In the genomic region with DNA sequence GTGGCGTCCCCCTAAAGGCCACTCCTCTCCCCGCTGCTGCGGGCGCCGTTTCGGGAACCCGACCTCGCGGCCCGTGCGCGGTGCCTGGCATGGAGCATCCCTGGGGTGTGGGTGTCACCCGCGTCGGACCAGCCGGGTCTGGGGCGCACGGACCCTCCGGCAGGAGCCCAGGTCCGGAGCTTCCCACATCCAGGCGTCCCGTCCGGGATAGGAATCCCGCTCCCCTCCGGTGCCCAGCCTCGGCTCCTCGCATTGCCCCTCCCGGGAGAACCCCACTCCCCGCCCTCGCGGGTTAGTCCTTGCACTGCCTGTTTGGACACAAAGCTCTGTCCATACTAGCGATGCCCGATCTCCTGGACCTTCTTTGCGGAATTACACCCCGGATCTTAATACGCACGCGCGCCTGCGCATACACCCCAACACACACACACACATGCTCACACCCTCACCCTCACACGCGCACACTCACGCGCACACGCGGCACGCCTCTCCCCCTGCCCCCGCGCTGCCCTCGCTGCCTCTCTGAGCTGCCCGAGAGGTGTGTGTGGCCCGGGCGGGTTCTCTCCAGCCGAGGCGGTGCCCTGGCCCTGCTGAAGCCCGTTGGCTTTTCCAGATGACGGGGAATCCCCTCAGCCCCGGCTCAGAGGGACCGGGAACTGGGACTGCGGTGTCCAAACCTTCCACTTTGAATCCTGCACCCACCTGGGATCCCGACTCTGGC, we compare ENCODE assay signal across 8 cellular contexts. TPM values are rescaled to one million over a fixed set of nuclear protein-coding genes. Genes with fewer than 3 reads are reported as not detected.
DNase-seq lines count a peak whose midpoint lies in the region; ATAC-seq and TF ChIP-seq lines count a peak whose summit lies in the region.

No MANE protein-coding gene starts in this region.

- no peaks in the 10 kb centered on the region for H3K36me3 Mint-ChIP-seq in activated naive CD8-positive, alpha-beta T cell treated with anti-CD3 and anti-CD28 coated beads, Interleukin-2, amount 10 ng/mL, durations not matched to agents 7 days and 5 days

- H3K4me1 ChIP-seq in osteoblast (ENCODE audit: insufficient read depth, low read length): peaks cover 7% of the 10 kb centered on the region
- H3K4me1 ChIP-seq in aorta (ENCODE audit: control insufficient read depth in 1 of 2, insufficient read depth in 2 of 2, low read length in 2 of 2): peaks cover 0 to 3% of the 10 kb centered on the region in 2 donors

- POLR2A ChIA-PET in activated naive CD8-positive, alpha-beta T cell treated with anti-CD3 and anti-CD28 coated beads, Interleukin-2, amount 10 ng/mL, durations not matched to agents 7 days and 5 days (lab: Charles Lee): interaction anchor here (1.2 to 1.4 kb wide), 2 partner anchors 13 to 22 kb away, joined by 3 to 4 read pairs; no protein-coding TSS in a partner anchor

- H3K4me2 ChIP-seq in osteoblast (ENCODE audit: insufficient read depth, low read length): peak overlapping the region; percentile 85

- H3K9me3 Mint-ChIP-seq in activated naive CD8-positive, alpha-beta T cell treated with anti-CD3 and anti-CD28 coated beads, Interleukin-2, amount 10 ng/mL, durations not matched to agents 7 days and 5 days: no peaks in the 10 kb centered on the region

- H3K36me3 ChIP-seq in osteoblast (ENCODE audit: insufficient read depth, low read length) (no peaks in the 10 kb centered on the region), aorta (ENCODE audit: control insufficient read depth in 1 of 2, insufficient read depth in 2 of 2, low read length in 1 of 2) (no peaks in the 10 kb centered on the region)

- WGBS in aorta, 2 donors: 0 to 1% methylated on average over 45 to 61 of the region's 61 CpGs

- H3K4me3 ChIP-seq in osteoblast (ENCODE audit: insufficient read depth, low read length) (peak overlapping the region; percentile 86), aorta (ENCODE audit: low read length in 2 of 2) (peak overlapping the region; percentile 92 to 97)

- intact Hi-C loops in head of caudate nucleus (cut with DNase I) (loop anchor here (10.0 kb wide), 2 partner anchors 111 to 149 kb away; partner anchors contain the start of genes FKBP14, PLEKHA8 and ZNRF2), aorta (cut with DNase I) (loop anchor here (5.0 kb wide), 2 partner anchors 68 to 108 kb away; partner anchors contain the start of genes FKBP14 (in 1 of the 2) and PLEKHA8 (in 1 of the 2))

- H3K27me3 Mint-ChIP-seq in activated naive CD8-positive, alpha-beta T cell treated with anti-CD3 and anti-CD28 coated beads, Interleukin-2, amount 10 ng/mL, durations not matched to agents 7 days and 5 days: peaks cover 34% of the 10 kb centered on the region

- H3K4me3 Mint-ChIP-seq in activated naive CD8-positive, alpha-beta T cell treated with anti-CD3 and anti-CD28 coated beads, Interleukin-2, amount 10 ng/mL, durations not matched to agents 7 days and 5 days: peak overlapping the region; percentile 85

- DNase-seq in C1 segment of cervical spinal cord (lab: John Stamatoyannopoulos, UW): peak in 13 of 14 donors; percentile 13 to 81 (median 55)
- DNase-seq in SK-MEL-5 (ENCODE audit: low read depth, low spot score): peak; percentile 66
- DNase-seq in activated naive CD8-positive, alpha-beta T cell treated with anti-CD3 and anti-CD28 coated beads, Interleukin-2, amount 10 ng/mL, durations not matched to agents 7 days and 5 days: peak; percentile 59
- DNase-seq in head of caudate nucleus: peak; percentile 64 to 90 (median 80)
- DNase-seq in osteoblast (ENCODE audit: insufficient read length, low spot score, missing footprints): peak; percentile 95
- DNase-seq in aorta: peak; percentile 80 to 88

- peak overlapping the region; percentile 88 for H2AFZ ChIP-seq in osteoblast (ENCODE audit: low read length)

- in situ Hi-C loops in SK-MEL-5 (cut with HindIII; ENCODE audit: low pct_unique_long_range_greater_than_20kb, low sequenced_read_pairs): no loop called here

- H3K27me3 ChIP-seq in osteoblast (ENCODE audit: insufficient read depth, low read length): peaks cover 2% of the 10 kb centered on the region
- H3K27me3 ChIP-seq in aorta (ENCODE audit: control insufficient read depth in 1 of 2, insufficient read depth in 2 of 2, low read length in 1 of 2): no peaks in the 10 kb centered on the region

- H3K9me3 ChIP-seq in osteoblast (ENCODE audit: low read depth, low read length) (no peaks in the 10 kb centered on the region), aorta (ENCODE audit: control insufficient read depth, low read length) (no peaks in the 10 kb centered on the region)

- ATAC-seq in GM19372 (IDR thresholded peaks at IDR 0.05; ENCODE audit: low read depth, unreplicated experiment) (peak; percentile 30), HG03520 (IDR thresholded peaks at IDR 0.05; ENCODE audit: unreplicated experiment) (peak; percentile 12), aorta (ENCODE audit: low FRiP score) (peak; percentile 79)
- ATAC-seq in activated naive CD8-positive, alpha-beta T cell treated with anti-CD3 and anti-CD28 coated beads, Interleukin-2, amount 10 ng/mL, durations not matched to agents 7 days and 5 days (ENCODE audit: low read depth): peak; percentile 25

- H3K27ac ChIP-seq in osteoblast (ENCODE audit: low read depth, low read length) (peak overlapping the region; percentile 50), aorta (ENCODE audit: low read depth in 1 of 2, low read length in 2 of 2) (peak overlapping the region; percentile 86 to 91)

- H4K20me1 ChIP-seq in osteoblast (ENCODE audit: insufficient read depth, low read length): peaks cover 3% of the 10 kb centered on the region

- H3K79me2 ChIP-seq in osteoblast (ENCODE audit: insufficient read depth, low read length): peaks cover 23% of the 10 kb centered on the region

- peak overlapping the region; percentile 72 for H3K27ac Mint-ChIP-seq in activated naive CD8-positive, alpha-beta T cell treated with anti-CD3 and anti-CD28 coated beads, Interleukin-2, amount 10 ng/mL, durations not matched to agents 7 days and 5 days

- TF ChIP-seq CTCF in osteoblast (IDR thresholded peaks at IDR 0.05; ENCODE audit: extremely low read depth, low read depth, low read length): no peak

- H3K4me1 Mint-ChIP-seq in activated naive CD8-positive, alpha-beta T cell treated with anti-CD3 and anti-CD28 coated beads, Interleukin-2, amount 10 ng/mL, durations not matched to agents 7 days and 5 days: peaks cover 7% of the 10 kb centered on the region

RNA-seq across cellular contexts. Expression of gene MTURN, which starts 0.9 kb away (rescaled TPM):
- total RNA-seq in SK-MEL-5 (2014; rRNA removed; shearing (Covaris generic)): 99.2 and 112 TPM in 2 replicates
- 57.1 and 60.0 TPM in 2 replicates for polyA plus RNA-seq in SK-MEL-5 (2015; cell fraction: cytosol; rRNA removed)
- 122 and 125 TPM in 2 replicates for polyA plus RNA-seq in SK-MEL-5 (2015; cell fraction: nucleus; rRNA removed)
- 1 to 10 TPM; 6.1 to 9.7 TPM for total RNA-seq in activated naive CD8-positive, alpha-beta T cell treated with anti-CD3 and anti-CD28 coated beads, Interleukin-2, amount 10 ng/mL, durations not matched to agents 7 days and 5 days
- total RNA-seq in osteoblast: 31.1 and 32.1 TPM in 2 replicates
- 10 to 100 TPM; 43.4 to 72.5 TPM for total RNA-seq in aorta
- polyA plus RNA-seq in aorta: 100 to 1,000 TPM in 1 of 2 donors, 10 to 100 TPM in 1; 44.5 to 110 TPM

Comparison
In these comparisons a context has a peak if more than half of its experiments do, and no peak if none do; other contexts are left out.
1. Peak in every context shown above with its lines: DNase-seq, ATAC-seq, H3K4me3 ChIP-seq and H3K27ac ChIP-seq.
2. ATAC-seq: peak in every context shown above with its lines; median percentile 79 in aorta; 30 in GM19372; 25 in activated naive CD8-positive, alpha-beta T cell treated with anti-CD3 and anti-CD28 coated beads, Interleukin-2, amount 10 ng/mL, durations not matched to agents 7 days and 5 days; 12 in HG03520.